ENCODE assay signal across 8 cellular contexts in genomic region chr10:95374597-95375209, GRCh38.
DNase-seq lines count a peak whose midpoint lies in the region; ATAC-seq and TF ChIP-seq lines count a peak whose summit lies in the region.

No MANE protein-coding gene starts in this region.

- peak; percentile 97 for TF ChIP-seq CTCF in Panc1 (IDR thresholded peaks at IDR 0.05)

- in situ Hi-C loops in Panc1 (cut with HindIII; ENCODE audit: low pct_unique_long_range_greater_than_20kb, low sequenced_read_pairs) = no loop called here

- intact Hi-C loops in Panc1 (cut with micrococcal nuclease; ENCODE audit: unreplicated experiment) = loop anchor here (1.0 kb wide), 1 partner anchor 227 kb away; no protein-coding TSS in a partner anchor
- intact Hi-C loops in left cardiac atrium (cut with DNase I) = loop anchor here (2.0 to 5.0 kb wide), 3 partner anchors 48 to 228 kb away; no protein-coding TSS in a partner anchor

- POLR2A ChIA-PET in Panc1 (lab: Charles Lee) = no interaction called here

- CTCF ChIA-PET in Panc1 (lab: Charles Lee) = interaction anchor here (0.6 to 1.5 kb wide), 13 partner anchors 11 to 467 kb away, joined by 3 to 12 read pairs (median 3); no protein-coding TSS in a partner anchor

- H3K36me3 ChIP-seq in Panc1 (ENCODE audit: control insufficient read depth, insufficient read depth, low read length) = no peaks in the 10 kb centered on the region

- H3K4me1 ChIP-seq in Panc1 (ENCODE audit: control insufficient read depth, insufficient read depth, low read length) = 0 out of 2 replicates have a peak, but pooled peaks cover 2% of the 10 kb centered on the region

- ATAC-seq in GM21737 (IDR thresholded peaks at IDR 0.05; ENCODE audit: unreplicated experiment) (peak; percentile 80), Panc1 (peak; percentile 100), left cardiac atrium (peak; percentile 88 to 93), HG02840 (IDR thresholded peaks at IDR 0.05; ENCODE audit: low FRiP score, unreplicated experiment) (no peak)

- H3K27ac ChIP-seq in Panc1 (ENCODE audit: low read length) = no peak overlapping the region

- BruUV-seq in Panc1 (replicated peaks; lab: Mats Ljungman, UMichigan) = no TSS peak

- H3K4me3 ChIP-seq in Panc1 (ENCODE audit: low read depth in 2 of 2, low read length in 2 of 2) = no peak overlapping the region

- H3K9me3 ChIP-seq in Panc1 (ENCODE audit: control insufficient read depth, insufficient read depth, low read depth, low read length) = no peaks in the 10 kb centered on the region

- DNase-seq in GF-D8 (lab: John Stamatoyannopoulos, UW) (peak; percentile 17), LHCN-M2 (ENCODE audit: low read depth) (peak; percentile 59), Panc1 (ENCODE audit: low read depth, low spot score) (peak; percentile 43), left cardiac atrium (peak; percentile 82), pulmonary artery endothelial cell (ENCODE audit: low read depth, low spot score) (peak; percentile 47)
- peak; percentile 36 for DNase-seq in activated naive CD4-positive, alpha-beta T cell treated with anti-CD3 and anti-CD28 coated beads, Interleukin-2, amount 50 U/mL, for 16 hours

- H3K27me3 ChIP-seq in Panc1 (ENCODE audit: control insufficient read depth, insufficient read depth, low read length) = peaks cover 2% of the 10 kb centered on the region; the same call in 1 of the 2 replicates

Comparison
In these comparisons a context has a peak if more than half of its experiments do, and no peak if none do; other contexts are left out.
1. DNase-seq: peak in every context shown above with its lines; median percentile 82 in left cardiac atrium; 59 in LHCN-M2; 47 in pulmonary artery endothelial cell; 43 in Panc1; 36 in activated naive CD4-positive, alpha-beta T cell treated with anti-CD3 and anti-CD28 coated beads, Interleukin-2, amount 50 U/mL, for 16 hours; 17 in GF-D8.